ENCODE assay signal across 14 cellular contexts in the genomic region with DNA sequence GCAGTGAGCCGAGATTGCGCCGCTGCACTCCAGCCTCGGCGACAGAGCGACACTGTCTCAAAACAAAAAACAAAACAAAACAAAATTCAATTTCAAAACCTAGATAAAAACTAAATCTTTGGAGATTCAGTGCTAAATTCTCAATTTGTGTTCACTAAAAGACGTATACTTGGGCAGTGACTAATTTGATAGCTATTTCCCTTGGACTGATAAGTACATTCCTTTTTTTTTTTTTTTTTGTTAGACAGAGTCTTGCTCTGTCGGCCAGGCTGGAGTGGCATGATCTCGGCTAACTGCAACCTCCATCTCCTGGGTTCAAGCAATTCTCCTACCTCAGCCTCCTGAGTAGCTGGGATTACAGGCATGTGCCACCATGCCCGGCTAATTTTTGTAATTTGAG. TPM values are rescaled to one million over a fixed set of nuclear protein-coding genes. Genes with fewer than 3 reads are reported as not detected.
"Had no signal": no experiment of that assay in that cellular context is flagged by ENCODE, and none has a peak within 500 bp of the region (broad histone marks: within the 10 kb centered on the region; RNA-seq: fewer than 3 reads in every experiment).

No MANE protein-coding gene starts in this region.

RNA-seq across cellular contexts. Expression of gene SPATA31A6, which starts 39.8 kb away (rescaled TPM):
- total RNA-seq: activated CD4-positive, alpha-beta T cell treated with anti-CD3 and anti-CD28 coated beads for 36 hours; activated CD4-positive, alpha-beta T cell treated with anti-CD3 and anti-CD28 coated beads, Interleukin-2, amount 10 ng/mL, durations not matched to agents 7 days and 5 days; activated CD8-positive, alpha-beta T cell treated with anti-CD3 and anti-CD28 coated beads, Interleukin-2, amount 10 ng/mL, durations not matched to agents 7 days and 5 days; activated naive CD8-positive, alpha-beta T cell treated with anti-CD3 and anti-CD28 coated beads, Interleukin-2, amount 10 ng/mL, durations not matched to agents 7 days and 5 days; activated T-helper 2 cell treated with anti-CD3 and anti-CD28 coated beads, Interferon-gamma antibody, Interleukin-2, Interleukin-4, amounts not matched to agents 10 μg/mL and 5 μg/mL and 100 μg/mL, durations not matched to agents 14 hours and 24 hours and 36 hours; cardiac septum; MCF 10A; OCI-LY7; PC-9; SJCRH30; T-cell; T-helper 17 cell; WTC11 had no signal
- polyA plus RNA-seq: adipose tissue had no signal
